25 cellular contexts compared by ENCODE assay signal in the genomic region with DNA sequence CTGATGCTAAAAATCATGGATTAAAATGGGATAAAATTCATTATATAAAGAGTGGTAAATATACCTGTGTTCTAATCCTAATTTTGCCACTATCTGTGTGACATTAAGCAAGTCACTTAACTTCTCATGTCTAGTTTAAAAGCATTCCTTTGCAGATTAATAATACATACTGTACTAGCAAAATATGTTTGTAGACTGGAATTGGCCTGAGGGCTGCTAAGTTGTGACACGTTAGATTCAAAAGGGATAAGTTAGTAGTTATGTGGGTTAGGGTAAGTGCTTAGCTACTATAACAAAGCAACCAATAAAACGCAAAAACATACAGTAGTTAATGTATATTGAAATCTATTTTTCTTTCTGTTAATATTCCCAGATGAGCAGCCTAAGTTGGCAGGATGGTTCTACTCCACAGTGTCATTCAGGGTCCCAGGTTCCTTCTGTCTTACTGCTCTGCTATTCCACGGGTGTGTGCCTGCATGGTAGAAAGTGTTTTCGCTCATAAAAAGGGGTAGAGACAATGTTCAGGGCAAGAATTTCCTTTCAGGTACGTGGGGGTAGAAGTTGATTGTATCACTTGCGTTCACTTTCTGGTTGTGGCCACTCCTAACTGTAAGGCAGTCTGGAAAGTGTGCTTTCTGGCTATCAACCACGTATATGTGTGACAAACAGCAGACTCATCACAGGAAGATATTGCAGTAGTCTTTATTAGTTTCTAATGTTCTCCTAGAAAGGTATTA.
DNase-seq lines count a peak whose midpoint lies in the region; ATAC-seq and TF ChIP-seq lines count a peak whose summit lies in the region.
"Had no signal": no experiment of that assay in that cellular context is flagged by ENCODE, and none has a peak within 500 bp of the region (broad histone marks: within the 10 kb centered on the region; RNA-seq: fewer than 3 reads in every experiment).

No MANE protein-coding gene starts in this region.

- peak overlapping the region; percentile 72 for H3K27ac Mint-ChIP-seq in activated CD4-positive, alpha-beta memory T cell treated with anti-CD3 and anti-CD28 coated beads for 36 hours
- no peak overlapping the region for H3K27ac Mint-ChIP-seq in activated CD4-positive, alpha-beta memory T cell treated with anti-CD3 and anti-CD28 coated beads, Interleukin-2, amount 10 ng/mL, durations not matched to agents 7 days and 5 days
- H3K27ac Mint-ChIP-seq in GM23338 (0 out of 2 replicates have a peak overlapping the region, but pooled peaks have one; percentile 6), MCF 10A (ENCODE audit: low read depth, unreplicated experiment) (peak overlapping the region; percentile 99)
- H3K27ac Mint-ChIP-seq: activated naive CD8-positive, alpha-beta T cell treated with anti-CD3 and anti-CD28 coated beads, Interleukin-2, amount 10 ng/mL, durations not matched to agents 7 days and 5 days; CD8-positive, alpha-beta memory T cell had no signal

- no peaks in the 10 kb centered on the region for H4K20me1 ChIP-seq in GM23338 (replicated peaks; ENCODE audit: insufficient read depth)

- no peaks in the 10 kb centered on the region for H3K9me2 ChIP-seq in GM23338 (ENCODE audit: insufficient read depth)

- H3K4me2 ChIP-seq in GM23338: no peak overlapping the region

- TF ChIP-seq CTCF in GM23338 (conservative IDR thresholded peaks at IDR 0.05; ENCODE audit: low read depth in 2 of 2) (no peak), MCF 10A (IDR thresholded peaks at IDR 0.05; ENCODE audit: unreplicated experiment) (no peak), mucosa of descending colon (IDR thresholded peaks at IDR 0.05) (no peak)

- BruUV-seq in MCF 10A (replicated peaks; lab: Mats Ljungman, UMichigan): no TSS peak

- no peak for ATAC-seq in GM23338
- peak; percentile 11 for ATAC-seq in mucosa of descending colon

- no peak overlapping the region for H3K4me3 Mint-ChIP-seq in activated CD4-positive, alpha-beta memory T cell treated with anti-CD3 and anti-CD28 coated beads for 36 hours
- H3K4me3 Mint-ChIP-seq in activated CD4-positive, alpha-beta memory T cell treated with anti-CD3 and anti-CD28 coated beads, Interleukin-2, amount 10 ng/mL, durations not matched to agents 7 days and 5 days: no peak overlapping the region
- H3K4me3 Mint-ChIP-seq in GM23338: no peak overlapping the region
- no peak overlapping the region for H3K4me3 Mint-ChIP-seq in MCF 10A (ENCODE audit: unreplicated experiment)
- H3K4me3 Mint-ChIP-seq: activated naive CD8-positive, alpha-beta T cell treated with anti-CD3 and anti-CD28 coated beads, Interleukin-2, amount 10 ng/mL, durations not matched to agents 7 days and 5 days; CD8-positive, alpha-beta memory T cell; stimulated activated naive CD8-positive, alpha-beta T cell treated with anti-CD3 and anti-CD28 coated beads, Interleukin-15, amount 100 ng/mL, for 72 hours had no signal

- peaks cover 23% of the 10 kb centered on the region; the same call in 1 of the 2 replicates for H3K4me1 ChIP-seq in GM23338 (ENCODE audit: insufficient read depth)
- H3K4me1 ChIP-seq in mucosa of descending colon (ENCODE audit: low read depth): peaks cover 3% of the 10 kb centered on the region

- no peak overlapping the region for H2AFZ ChIP-seq in GM23338

- peak; percentile 20 for DNase-seq in activated CD4-positive, alpha-beta memory T cell treated with anti-CD3 and anti-CD28 coated beads for 36 hours
- no peak for DNase-seq in activated CD4-positive, alpha-beta memory T cell treated with anti-CD3 and anti-CD28 coated beads, Interleukin-2, amount 10 ng/mL, durations not matched to agents 7 days and 5 days
- no peak for DNase-seq in GM23338 (ENCODE audit: low spot score)
- peak; percentile 28 for DNase-seq in MCF 10A (ENCODE audit: unreplicated experiment)
- DNase-seq in mucosa of descending colon: no peak
- no peak for DNase-seq in NCI-H2227 (lab: John Stamatoyannopoulos, UW; ENCODE audit: unreplicated experiment)
- DNase-seq in NCI-H2227 treated with DMSO at 0.1 percent for 48 hours (lab: John Stamatoyannopoulos, UW): no peak
- no peak for DNase-seq in NCI-H82 treated with DMSO at 0.1 percent for 48 hours (lab: John Stamatoyannopoulos, UW; ENCODE audit: unreplicated experiment)
- DNase-seq: ACHN; activated CD4-positive, alpha-beta T cell treated with anti-CD3 and anti-CD28 coated beads, Interleukin-2, amount 50 U/mL, for 1 hour; activated effector memory CD4-positive, alpha-beta T cell treated with Interleukin-2 at 50 U/mL for 16 hours; activated naive CD8-positive, alpha-beta T cell treated with anti-CD3 and anti-CD28 coated beads, Interleukin-2, amount 10 ng/mL, durations not matched to agents 7 days and 5 days; BE2C; CD8-positive, alpha-beta memory T cell; dermis blood vessel endothelial cell; GF-D8; H7; mesenchymal stem cell; right lobe of liver; SJCRH30; T1000; tibial artery; WERI-Rb-1 had no signal

- peaks cover 2% of the 10 kb centered on the region for H3K36me3 Mint-ChIP-seq in activated CD4-positive, alpha-beta memory T cell treated with anti-CD3 and anti-CD28 coated beads for 36 hours
- no peaks in the 10 kb centered on the region for H3K36me3 Mint-ChIP-seq in activated CD4-positive, alpha-beta memory T cell treated with anti-CD3 and anti-CD28 coated beads, Interleukin-2, amount 10 ng/mL, durations not matched to agents 7 days and 5 days (ENCODE audit: low read depth)
- H3K36me3 Mint-ChIP-seq in GM23338 (ENCODE audit: low read depth) (no peaks in the 10 kb centered on the region), MCF 10A (ENCODE audit: insufficient read depth, unreplicated experiment) (no peaks in the 10 kb centered on the region)
- H3K36me3 Mint-ChIP-seq: activated naive CD8-positive, alpha-beta T cell treated with anti-CD3 and anti-CD28 coated beads, Interleukin-2, amount 10 ng/mL, durations not matched to agents 7 days and 5 days had no signal

- CTCF ChIA-PET in activated CD4-positive, alpha-beta memory T cell treated with anti-CD3 and anti-CD28 coated beads for 36 hours (lab: Charles Lee): interaction anchor here (3.0 kb wide), 1 partner anchor 273 kb away, joined by 10 read pairs; no protein-coding TSS in a partner anchor
- CTCF ChIA-PET in activated CD4-positive, alpha-beta memory T cell treated with anti-CD3 and anti-CD28 coated beads, Interleukin-2, amount 10 ng/mL, durations not matched to agents 7 days and 5 days (lab: Charles Lee): no interaction called here
- CTCF ChIA-PET in MCF 10A (lab: Yijun Ruan, JAX): interaction anchor here (0.6 to 0.9 kb wide), 2 partner anchors 15 to 112 kb away, joined by 3 read pairs; no protein-coding TSS in a partner anchor

- no peaks in the 10 kb centered on the region for H3F3A ChIP-seq in GM23338 (replicated peaks; ENCODE audit: low read depth)

- no peaks in the 10 kb centered on the region for H3K9me3 ChIP-seq in mucosa of descending colon
- H3K9me3 ChIP-seq: BE2C, neutrophil, right lobe of liver, SJCRH30, tibial artery had no signal

- no peak overlapping the region for H3K4me3 ChIP-seq in GM23338
- H3K4me3 ChIP-seq in mucosa of descending colon: no peak overlapping the region
- H3K4me3 ChIP-seq: right lobe of liver, SJCRH30, tibial artery had no signal

- no peak overlapping the region for H3K27ac ChIP-seq in GM23338 (ENCODE audit: low read depth)
- H3K27ac ChIP-seq: neutrophil, right lobe of liver, SJCRH30, tibial artery, WERI-Rb-1 had no signal

- no peaks in the 10 kb centered on the region for H3K27me3 ChIP-seq in GM23338 (ENCODE audit: insufficient read depth)
- H3K27me3 ChIP-seq: BE2C, neutrophil, right lobe of liver, SJCRH30, tibial artery had no signal

- no peaks in the 10 kb centered on the region for H3K27me3 Mint-ChIP-seq in activated CD4-positive, alpha-beta memory T cell treated with anti-CD3 and anti-CD28 coated beads for 36 hours
- no peaks in the 10 kb centered on the region for H3K27me3 Mint-ChIP-seq in activated CD4-positive, alpha-beta memory T cell treated with anti-CD3 and anti-CD28 coated beads, Interleukin-2, amount 10 ng/mL, durations not matched to agents 7 days and 5 days
- peaks cover 4% of the 10 kb centered on the region for H3K27me3 Mint-ChIP-seq in GM23338 (ENCODE audit: insufficient read depth, low read depth, poor library complexity)
- no peaks in the 10 kb centered on the region for H3K27me3 Mint-ChIP-seq in MCF 10A (ENCODE audit: insufficient read depth, unreplicated experiment)
- H3K27me3 Mint-ChIP-seq: activated naive CD8-positive, alpha-beta T cell treated with anti-CD3 and anti-CD28 coated beads, Interleukin-2, amount 10 ng/mL, durations not matched to agents 7 days and 5 days; CD8-positive, alpha-beta memory T cell; stimulated activated naive CD8-positive, alpha-beta T cell treated with anti-CD3 and anti-CD28 coated beads, Interleukin-15, amount 100 ng/mL, for 72 hours had no signal

- intact Hi-C loops in activated CD4-positive, alpha-beta memory T cell treated with anti-CD3 and anti-CD28 coated beads for 36 hours (cut with micrococcal nuclease): loop anchor here (5.0 kb wide), 1 partner anchor 405 kb away; a partner anchor contains a TSS
- intact Hi-C loops in MCF 10A (cut with micrococcal nuclease) (loop anchor here (1.0 kb wide), 1 partner anchor 243 kb away; no protein-coding TSS in a partner anchor), mucosa of descending colon (cut with DNase I, micrococcal nuclease) (no loop called here)

- peaks cover 64% of the 10 kb centered on the region for H3K4me1 Mint-ChIP-seq in activated CD4-positive, alpha-beta memory T cell treated with anti-CD3 and anti-CD28 coated beads for 36 hours (ENCODE audit: low read depth)
- peaks cover 39% of the 10 kb centered on the region for H3K4me1 Mint-ChIP-seq in activated CD4-positive, alpha-beta memory T cell treated with anti-CD3 and anti-CD28 coated beads, Interleukin-2, amount 10 ng/mL, durations not matched to agents 7 days and 5 days
- H3K4me1 Mint-ChIP-seq in GM23338 (peaks cover 18% of the 10 kb centered on the region; the same call in 2 of the 3 replicates), MCF 10A (ENCODE audit: insufficient read depth, unreplicated experiment) (peaks cover 54% of the 10 kb centered on the region)

- H3K79me2 ChIP-seq in GM23338 (replicated peaks; ENCODE audit: insufficient read depth): no peaks in the 10 kb centered on the region

- no peaks in the 10 kb centered on the region for H3K9me3 Mint-ChIP-seq in activated CD4-positive, alpha-beta memory T cell treated with anti-CD3 and anti-CD28 coated beads for 36 hours
- peaks cover 3% of the 10 kb centered on the region for H3K9me3 Mint-ChIP-seq in activated CD4-positive, alpha-beta memory T cell treated with anti-CD3 and anti-CD28 coated beads, Interleukin-2, amount 10 ng/mL, durations not matched to agents 7 days and 5 days
- H3K9me3 Mint-ChIP-seq in GM23338 (no peaks in the 10 kb centered on the region), MCF 10A (ENCODE audit: unreplicated experiment) (peaks cover 6% of the 10 kb centered on the region)
- H3K9me3 Mint-ChIP-seq: stimulated activated naive CD8-positive, alpha-beta T cell treated with anti-CD3 and anti-CD28 coated beads, Interleukin-15, amount 100 ng/mL, for 72 hours had no signal

- POLR2A ChIA-PET in activated CD4-positive, alpha-beta memory T cell treated with anti-CD3 and anti-CD28 coated beads for 36 hours (lab: Charles Lee): interaction anchor here (0.6 to 1.5 kb wide), 2 partner anchors 10 to 20 kb away, joined by 3 to 8 read pairs; no protein-coding TSS in a partner anchor
- POLR2A ChIA-PET in activated CD4-positive, alpha-beta memory T cell treated with anti-CD3 and anti-CD28 coated beads, Interleukin-2, amount 10 ng/mL, durations not matched to agents 7 days and 5 days (lab: Charles Lee): no interaction called here
- POLR2A ChIA-PET in MCF 10A (lab: Yijun Ruan, JAX): interaction anchor here (0.6 to 3.5 kb wide), 3 partner anchors 16 to 1699 kb away, joined by 3 to 13 read pairs (median 3); no protein-coding TSS in a partner anchor

- no peaks in the 10 kb centered on the region for H3K36me3 ChIP-seq in GM23338 (ENCODE audit: insufficient read depth)
- H3K36me3 ChIP-seq in mucosa of descending colon (ENCODE audit: low read depth): no peaks in the 10 kb centered on the region
- H3K36me3 ChIP-seq: BE2C, neutrophil, right lobe of liver, SJCRH30, tibial artery, WERI-Rb-1 had no signal

Comparison
In these comparisons a context has a peak if more than half of its experiments do, and no peak if none do; other contexts are left out.
1. DNase-seq: peak in activated CD4-positive, alpha-beta memory T cell treated with anti-CD3 and anti-CD28 coated beads for 36 hours (single experiment) and MCF 10A (single experiment); none in activated CD4-positive, alpha-beta memory T cell treated with anti-CD3 and anti-CD28 coated beads, Interleukin-2, amount 10 ng/mL, durations not matched to agents 7 days and 5 days (single experiment), GM23338 (single experiment), mucosa of descending colon (0 of 3), NCI-H2227 (single experiment), NCI-H2227 treated with DMSO at 0.1 percent for 48 hours (single experiment) and NCI-H82 treated with DMSO at 0.1 percent for 48 hours (single experiment).
2. intact Hi-C loops: an anchor here in activated CD4-positive, alpha-beta memory T cell treated with anti-CD3 and anti-CD28 coated beads for 36 hours (5.0 kb wide) and MCF 10A (1.0 kb wide); none called in mucosa of descending colon.